ENCODE assay signal across 3 cellular contexts in genomic region chr7:9785211-9785610, GRCh38.
"Had no signal": no experiment of that assay in that cellular context is flagged by ENCODE, and none has a peak within 500 bp of the region (broad histone marks: within the 10 kb centered on the region; RNA-seq: fewer than 3 reads in every experiment).

No MANE protein-coding gene starts in this region.

- DNase-seq: GDM1, GF-D8 had no signal

- ATAC-seq: GM12878 had no signal
